In genomic region chr10:99695761-99696160, GRCh38 we compare ENCODE assay signal across 15 cellular contexts.
"Had no signal": no experiment of that assay in that cellular context is flagged by ENCODE, and none has a peak within 500 bp of the region (broad histone marks: within the 10 kb centered on the region; RNA-seq: fewer than 3 reads in every experiment).

No MANE protein-coding gene starts in this region.

- DNase-seq: activated CD4-positive, alpha-beta memory T cell treated with anti-CD3 and anti-CD28 coated beads for 36 hours; activated CD4-positive, alpha-beta T cell treated with anti-CD3 and anti-CD28 coated beads for 1 hour; activated gamma-delta T cell; activated naive CD8-positive, alpha-beta T cell treated with anti-CD3 and anti-CD28 coated beads, Interleukin-2, amount 10 ng/mL, durations not matched to agents 7 days and 5 days; activated T-cell treated with anti-CD3 and anti-CD28 coated beads, Interleukin-2, amount 50 U/mL, for 48 hours; effector CD8-positive, alpha-beta T cell; hypothalamus; lower lobe of right lung; midbrain; naive B cell; retina had no signal

- ATAC-seq: lower lobe of right lung had no signal

- H3K4me3 ChIP-seq: ascending aorta, coronary artery, lower lobe of right lung, skin epidermis, tibial nerve had no signal

- H3K4me1 ChIP-seq: ascending aorta, lower lobe of right lung, tibial nerve had no signal

- H3K9me3 ChIP-seq: ascending aorta, lower lobe of right lung, tibial nerve had no signal

- H3K27ac ChIP-seq: ascending aorta, coronary artery, lower lobe of right lung, skin epidermis, tibial nerve had no signal

- H3K27me3 ChIP-seq: ascending aorta, tibial nerve had no signal
